ENCODE assay signal across 35 cellular contexts in the genomic region with DNA sequence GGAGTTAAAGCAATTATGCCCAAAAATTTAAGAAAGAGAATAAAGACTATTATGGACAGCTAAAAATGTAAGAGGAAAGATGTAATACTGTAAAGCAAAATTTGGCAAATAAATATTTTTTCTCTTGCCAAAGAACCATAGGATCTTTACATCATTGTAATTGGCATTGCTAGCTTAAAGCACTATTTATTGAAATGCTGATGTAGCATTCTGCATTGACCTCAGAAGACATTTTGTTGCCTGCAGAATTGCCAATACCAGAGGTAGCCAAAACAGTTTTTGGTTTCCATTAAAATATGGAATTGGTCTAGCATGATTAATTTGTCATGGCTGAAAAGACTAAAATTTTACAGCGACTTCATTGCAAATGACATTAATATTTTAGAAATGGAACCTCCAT.
"Had no signal": no experiment of that assay in that cellular context is flagged by ENCODE, and none has a peak within 500 bp of the region (broad histone marks: within the 10 kb centered on the region; RNA-seq: fewer than 3 reads in every experiment).

No MANE protein-coding gene starts in this region.

- DNase-seq: Karpas-422, Kasumi-1, MG63, MM.1S, MV-4-11, NCI-H1048, NCI-H1092, NCI-H1092 treated with DMSO at 0.1 percent for 48 hours, NCI-H1105, NCI-H1105 treated with DMSO at 0.1 percent for 48 hours, NCI-H1417, NCI-H1417 treated with DMSO at 0.1 percent for 48 hours, NCI-H1436, NCI-H1436 treated with DMSO at 0.1 percent for 48 hours, NCI-H146, NCI-H1694, NCI-H1694 treated with DMSO at 0.1 percent for 48 hours, NCI-H187, NCI-H187 treated with DMSO at 0.1 percent for 48 hours, NCI-H1930, NCI-H2029, NCI-H2029 treated with DMSO at 0.1 percent for 48 hours, NCI-H2081, NCI-H2081 treated with DMSO at 0.1 percent for 48 hours, NCI-H2107, NCI-H2171, NCI-H2171 treated with DMSO at 0.1 percent for 48 hours, NCI-H2227 treated with DMSO at 0.1 percent for 48 hours, NCI-H226, NCI-H345, NCI-H446, NCI-H446 treated with DMSO at 0.1 percent for 48 hours, NCI-H510A, NCI-H510A treated with DMSO at 0.1 percent for 48 hours, NCI-H524 had no signal

- H3K4me3 ChIP-seq: MG63 had no signal

- H3K36me3 ChIP-seq: MG63 had no signal

- H3K27me3 ChIP-seq: MG63 had no signal

- H3K9me3 ChIP-seq: MG63 had no signal
